Comparison of ENCODE assay signal across 10 cellular contexts in the genomic region with DNA sequence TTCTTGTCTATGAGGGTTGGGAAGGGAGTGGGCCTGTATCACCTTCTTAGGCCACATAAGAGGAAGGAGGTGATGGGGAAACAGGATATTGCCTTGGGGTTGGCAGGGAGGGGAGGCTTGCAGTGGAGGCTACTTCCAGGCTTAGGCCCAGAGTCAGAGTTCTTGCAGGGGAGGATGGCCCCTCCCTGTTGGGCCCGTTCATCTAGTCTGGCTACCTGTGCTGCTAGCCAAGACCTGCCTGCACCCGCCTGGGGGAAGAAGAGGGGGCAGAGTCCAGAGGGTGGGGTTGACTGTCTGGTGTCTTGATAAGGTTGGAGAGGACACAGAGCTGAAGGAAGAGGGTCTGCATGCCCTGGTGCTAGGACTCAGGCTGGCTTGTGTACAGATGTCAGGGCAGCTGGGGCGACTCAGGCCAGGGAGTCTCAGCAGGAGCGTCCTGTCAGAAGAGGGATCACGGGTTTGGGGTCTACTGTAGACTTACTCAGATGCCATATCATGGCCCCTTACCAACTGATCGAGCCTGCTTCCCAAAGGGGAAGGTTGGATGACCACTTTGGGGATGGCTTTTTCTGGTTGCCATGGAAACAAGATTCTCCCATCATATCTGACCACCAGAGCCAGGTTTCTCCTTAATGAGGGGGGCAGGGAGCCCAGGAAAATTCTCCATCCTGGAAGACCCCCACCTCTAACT. TPM values are rescaled to one million over a fixed set of nuclear protein-coding genes. Genes with fewer than 3 reads are reported as not detected.
A peak's percentile ranks its signal among the peaks of the same experiment; 100 is the strongest.
DNase-seq lines count a peak whose midpoint lies in the region; ATAC-seq, FAIRE-seq and TF ChIP-seq lines count a peak whose summit lies in the region.
"Had no signal": no experiment of that assay in that cellular context is flagged by ENCODE, and none has a peak within 500 bp of the region (broad histone marks: within the 10 kb centered on the region; RNA-seq: fewer than 3 reads in every experiment).

No MANE protein-coding gene starts in this region.

- H3K36me3 Mint-ChIP-seq in natural killer cell, result no peaks in the 10 kb centered on the region

- no peaks in the 10 kb centered on the region for H3K27me3 ChIP-seq in BE2C

- H3K36me3 ChIP-seq in BE2C, result peaks cover 8% of the 10 kb centered on the region

- intact Hi-C loops in natural killer cell (cut with micrococcal nuclease), result no loop called here

- no peaks in the 10 kb centered on the region for H3K9me3 Mint-ChIP-seq in natural killer cell

- ATAC-seq in natural killer cell (no peak), GM21825 (IDR thresholded peaks at IDR 0.05; ENCODE audit: unreplicated experiment) (no peak), GM19035 (IDR thresholded peaks at IDR 0.05; ENCODE audit: unreplicated experiment) (no peak)

- peaks cover 67 to 91% of the 10 kb centered on the region in 2 donors for H3K4me1 Mint-ChIP-seq in natural killer cell

- H3K4me3 Mint-ChIP-seq in natural killer cell, result no peak overlapping the region

- peaks cover 0 to 11% of the 10 kb centered on the region in 2 donors for H3K27me3 Mint-ChIP-seq in natural killer cell (ENCODE audit: low read depth in 2 of 2)

- TF ChIP-seq CTCF in BE2C (IDR thresholded peaks at IDR 0.05; ENCODE audit: low read depth, low read length), result no peak
- TF ChIP-seq CTCF in choroid plexus epithelial cell (conservative IDR thresholded peaks at IDR 0.05; ENCODE audit: low read depth, low read length), result no peak
- no peak for TF ChIP-seq CTCF in natural killer cell (IDR thresholded peaks at IDR 0.05)

- peaks cover 2% of the 10 kb centered on the region for H3K4me1 ChIP-seq in BE2C

- no peaks in the 10 kb centered on the region for H3K9me3 ChIP-seq in BE2C

- peak overlapping the region; percentile 48 for H3K4me3 ChIP-seq in BE2C (ENCODE audit: low read depth, low read length)
- peak overlapping the region; percentile 53 for H3K4me3 ChIP-seq in choroid plexus epithelial cell (ENCODE audit: low read depth, low read length)

- peak overlapping the region; percentile 100 for H3K27ac Mint-ChIP-seq in natural killer cell

- no peak for DNase-seq in BE2C
- DNase-seq in MV-4-11 (lab: John Stamatoyannopoulos, UW), result peak; percentile 69
- no peak for DNase-seq in choroid plexus epithelial cell (ENCODE audit: low read depth)
- no peak for DNase-seq in natural killer cell
- no peak for DNase-seq in RCC 7860 (ENCODE audit: low spot score)
- DNase-seq in Ammon's horn (ENCODE audit: low spot score), result no peak
- DNase-seq: hypothalamus had no signal

- FAIRE-seq in RCC 7860 (lab: Jason Lieb, UNC), result no peak
- FAIRE-seq: GM18507 had no signal

RNA-seq across cellular contexts. Expression of gene KDM6B, which starts 5.3 kb away (rescaled TPM):
- polyA plus RNA-seq in BE2C (2012; ENCODE audit: insufficient read depth, insufficient read length, low read depth), result 28.2 TPM
- 100 to 1,000 TPM; 104 to 165 (median 149) TPM for total RNA-seq in natural killer cell

RNA-seq across cellular contexts. Expression of gene TMEM88, which starts 15.5 kb away (rescaled TPM):
- polyA plus RNA-seq in BE2C (2012; ENCODE audit: insufficient read depth, insufficient read length, low read depth), result 98.8 TPM
- total RNA-seq in natural killer cell, result 10 to 100 TPM; 12.7 to 45.5 (median 27.6) TPM

RNA-seq across cellular contexts. Expression of gene NAA38, which starts 18.0 kb away (rescaled TPM):
- polyA plus RNA-seq in BE2C (2012; ENCODE audit: insufficient read depth, insufficient read length, low read depth), result 331 TPM
- 10 to 100 TPM; 35.9 to 40.3 (median 37.3) TPM for total RNA-seq in natural killer cell

RNA-seq across cellular contexts. Expression of gene CYB5D1, which starts 18.5 kb away (rescaled TPM):
- 21.6 TPM for polyA plus RNA-seq in BE2C (2012; ENCODE audit: insufficient read depth, insufficient read length, low read depth)
- total RNA-seq in natural killer cell, result 10 to 100 TPM; 11.0 to 18.3 (median 11.5) TPM

RNA-seq across cellular contexts. Expression of gene CHD3, which starts 49.2 kb away (rescaled TPM):
- 66.8 TPM for polyA plus RNA-seq in BE2C (2012; ENCODE audit: insufficient read depth, insufficient read length, low read depth)
- total RNA-seq in natural killer cell, result 100 to 1,000 TPM; 215 to 275 (median 218) TPM
